In genomic region chr20:50354690-50355592, GRCh38 we compare ENCODE assay signal across 1 cellular context.
A peak's percentile ranks its signal among the peaks of the same experiment; 100 is the strongest.
TF ChIP-seq lines count a peak whose summit lies in the region.

No MANE protein-coding gene starts in this region.

TF ChIP-seq in HepG2, 621 proteins besides CTCF, POLR2A, EP300 and RAD21 (continued from another document):
- TF ChIP-seq ZBTB44 (CRISPR knock-in tag; IDR thresholded peaks at IDR 0.05) (no peak), SMAD3 (CRISPR knock-in tag; IDR thresholded peaks at IDR 0.05) (no peak), RNF219 (CRISPR knock-in tag; IDR thresholded peaks at IDR 0.05) (no peak), AFF4 (CRISPR knock-in tag; IDR thresholded peaks at IDR 0.05) (no peak), RCOR2 (CRISPR knock-in tag; IDR thresholded peaks at IDR 0.05) (0 out of 2 replicates have a peak, but pooled peaks have one; percentile 11), ETV6 (CRISPR knock-in tag; conservative IDR thresholded peaks at IDR 0.05) (no peak), ZNF224 (CRISPR knock-in tag; IDR thresholded peaks at IDR 0.05) (no peak), KLF15 (CRISPR knock-in tag; IDR thresholded peaks at IDR 0.05; ENCODE audit: borderline replicate concordance) (no peak), ZNF777 (CRISPR knock-in tag; IDR thresholded peaks at IDR 0.05) (no peak), ZNF605 (CRISPR knock-in tag; IDR thresholded peaks at IDR 0.05) (0 out of 2 replicates have a peak, but pooled peaks have one; percentile 34), RELA (CRISPR knock-in tag; IDR thresholded peaks at IDR 0.05) (no peak), NFYB (CRISPR knock-in tag; IDR thresholded peaks at IDR 0.05) (peak; percentile 57), MXD4 (CRISPR knock-in tag; IDR thresholded peaks at IDR 0.05) (no peak), DZIP1 (CRISPR knock-in tag; IDR thresholded peaks at IDR 0.05) (0 out of 2 replicates have a peak, but pooled peaks have one; percentile 18), FOXM1 (CRISPR knock-in tag; IDR thresholded peaks at IDR 0.05) (no peak), ZNF652 (CRISPR knock-in tag; IDR thresholded peaks at IDR 0.05; ENCODE audit: borderline replicate concordance, low read depth) (peak; percentile 69), CCAR2 (optimal IDR thresholded peaks at IDR 0.05; ENCODE audit: low read depth, low read length) (no peak), NR3C1 (CRISPR knock-in tag; IDR thresholded peaks at IDR 0.05) (no peak), ZNF788 (CRISPR knock-in tag; IDR thresholded peaks at IDR 0.05; ENCODE audit: borderline replicate concordance) (no peak), TBX3 (IDR thresholded peaks at IDR 0.05; ENCODE audit: borderline replicate concordance) (no peak), RAD51 (IDR thresholded peaks at IDR 0.05; ENCODE audit: borderline replicate concordance) (0 out of 2 replicates have a peak, but pooled peaks have one; percentile 20), ZNF350 (CRISPR knock-in tag; IDR thresholded peaks at IDR 0.05; ENCODE audit: borderline replicate concordance, low read depth) (no peak), TAF15 (IDR thresholded peaks at IDR 0.05; ENCODE audit: low read depth, low read length, poor library complexity, severe bottlenecking) (no peak), MATR3 (CRISPR knock-in tag; IDR thresholded peaks at IDR 0.05) (no peak), HOXA3 (CRISPR knock-in tag; IDR thresholded peaks at IDR 0.05) (no peak), XRCC5 (optimal IDR thresholded peaks at IDR 0.05; ENCODE audit: low read length) (peak; percentile 27), MED1 (CRISPR knock-in tag; IDR thresholded peaks at IDR 0.05) (0 out of 2 replicates have a peak, but pooled peaks have one; percentile 27), ZNF883 (CRISPR knock-in tag; IDR thresholded peaks at IDR 0.05; ENCODE audit: not compliant biosample characterization) (peak; percentile 36)
TF ChIP-seq in HepG2: peak in this region for 15.
